Comparison of ENCODE assay signal across 8 cellular contexts in the genomic region with DNA sequence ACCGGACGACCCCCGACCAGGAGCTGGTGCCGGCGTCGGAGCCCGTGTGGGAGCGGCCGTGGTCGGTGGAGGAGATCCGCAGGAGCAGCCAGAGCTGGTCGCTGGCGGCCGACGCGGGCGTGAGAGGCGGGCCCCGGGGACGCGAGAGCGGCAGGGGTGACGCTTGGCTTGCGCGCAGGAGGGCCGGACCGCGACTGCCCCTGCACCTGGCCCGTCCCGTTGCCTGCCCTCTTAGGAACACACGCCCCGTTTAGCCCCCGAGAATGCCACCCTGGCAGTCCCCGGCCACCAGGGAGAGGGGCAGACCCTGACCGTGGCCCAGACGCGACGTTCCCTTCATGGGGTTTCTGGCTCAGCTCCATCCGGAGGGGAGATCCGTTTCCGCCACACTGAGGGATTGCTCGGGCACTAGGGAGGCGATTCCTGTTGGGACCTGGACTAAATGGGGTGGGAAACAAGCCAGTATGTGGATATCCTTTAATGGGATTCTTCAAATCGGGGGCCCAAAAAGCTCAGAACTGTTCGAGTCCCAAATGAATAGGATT. TPM values are rescaled to one million over a fixed set of nuclear protein-coding genes. Genes with fewer than 3 reads are reported as not detected.
DNase-seq lines count a peak whose midpoint lies in the region; ATAC-seq and TF ChIP-seq lines count a peak whose summit lies in the region.
"Not testable (repeated sequence)": the region's sequence is repeated elsewhere in the genome, so short reads cannot be mapped to it uniquely, and the experiment has no call there.

No MANE protein-coding gene starts in this region.

- intact Hi-C loops in left lung (cut with DNase I); sigmoid colon (cut with DNase I): not testable (repeated sequence)

- POLR2A ChIA-PET in AG04450 (lab: Yijun Ruan, JAX) = not testable (repeated sequence)

- WGBS in sigmoid colon, 2 donors = 1 to 2% methylated on average over 31 of the region's 45 CpGs

- H3K4me3 ChIP-seq in AG04450 (ENCODE audit: low read depth, low read length) (peak overlapping the region; percentile 65), left lung (peak overlapping the region; percentile 62 to 74), sigmoid colon (peak overlapping the region; percentile 72 to 96 (median 86))
- H3K4me3 ChIP-seq in Jurkat, Clone E6-1 (ENCODE audit: low read length) = peak overlapping the region; percentile 55
- H3K4me3 ChIP-seq in endocrine pancreas (ENCODE audit: control insufficient read depth, insufficient read depth, low read length) = not testable (repeated sequence)

- not testable (repeated sequence) for TF ChIP-seq EP300 in sigmoid colon (IDR thresholded peaks at IDR 0.05)

- not testable (repeated sequence) for TF ChIP-seq CTCF in AG04450 (IDR thresholded peaks at IDR 0.05; ENCODE audit: low read depth, low read length); left lung (IDR thresholded peaks at IDR 0.05); sigmoid colon (IDR thresholded peaks at IDR 0.05)

- not testable (repeated sequence) for DNase-seq in AG04450 (ENCODE audit: low read depth, low spot score); Jurkat, Clone E6-1 (ENCODE audit: low read depth, low spot score); left lung; sigmoid colon
- peak; percentile 41 for DNase-seq in activated T-cell treated with anti-CD3 and anti-CD28 coated beads, Interleukin-2, amount 50 U/mL, for 24 hours

- peak; percentile 62 for ATAC-seq in GM19324 (IDR thresholded peaks at IDR 0.05; ENCODE audit: low FRiP score, unreplicated experiment)
- ATAC-seq in HG02840 (IDR thresholded peaks at IDR 0.05; ENCODE audit: low FRiP score, unreplicated experiment) = peak; percentile 53
- ATAC-seq in left lung = peak; percentile 87

- not testable (repeated sequence) for H3K27me3 ChIP-seq in AG04450 (ENCODE audit: control insufficient read depth, insufficient read depth, low read length); endocrine pancreas (ENCODE audit: control insufficient read depth, insufficient read depth, low read length); left lung; sigmoid colon

- H3K9me3 Mint-ChIP-seq in activated T-cell treated with anti-CD3 and anti-CD28 coated beads, Interleukin-2, amount 50 U/mL, for 24 hours = not testable (repeated sequence)

- CTCF ChIA-PET in AG04450 (lab: Charles Lee) = interaction anchor here (1.4 kb wide), 1 partner anchor 263 kb away, joined by 5 read pairs; no protein-coding TSS in a partner anchor

- not testable (repeated sequence) for TF ChIP-seq POLR2A in sigmoid colon (IDR thresholded peaks at IDR 0.05)

- H3K4me1 Mint-ChIP-seq in activated T-cell treated with anti-CD3 and anti-CD28 coated beads, Interleukin-2, amount 50 U/mL, for 24 hours (ENCODE audit: low read depth) = peaks cover 13% of the 10 kb centered on the region

- peak overlapping the region; percentile 87 for H3K4me3 Mint-ChIP-seq in activated T-cell treated with anti-CD3 and anti-CD28 coated beads, Interleukin-2, amount 50 U/mL, for 24 hours

- H3K9ac ChIP-seq in endocrine pancreas (ENCODE audit: control insufficient read depth, insufficient read depth, low read length) = peak overlapping the region; percentile 51

- peak overlapping the region; percentile 94 for H3K27ac Mint-ChIP-seq in activated T-cell treated with anti-CD3 and anti-CD28 coated beads, Interleukin-2, amount 50 U/mL, for 24 hours

- not testable (repeated sequence) for H3K27me3 Mint-ChIP-seq in activated T-cell treated with anti-CD3 and anti-CD28 coated beads, Interleukin-2, amount 50 U/mL, for 24 hours

- not testable (repeated sequence) for H3K36me3 Mint-ChIP-seq in activated T-cell treated with anti-CD3 and anti-CD28 coated beads, Interleukin-2, amount 50 U/mL, for 24 hours (ENCODE audit: low read depth)

- not testable (repeated sequence) for H3K36me3 ChIP-seq in endocrine pancreas (ENCODE audit: control insufficient read depth, insufficient read depth, low read length); left lung; sigmoid colon

- not testable (repeated sequence) for H3K27ac ChIP-seq in AG04450 (ENCODE audit: low read depth, low read length)
- H3K27ac ChIP-seq in left lung = peak overlapping the region; percentile 77 to 92
- H3K27ac ChIP-seq in sigmoid colon = peak overlapping the region; percentile 76 to 86 (median 83)

- H3K4me1 ChIP-seq in endocrine pancreas (ENCODE audit: control insufficient read depth, insufficient read depth, low read length); sigmoid colon: not testable (repeated sequence)
- peaks cover 0 to 22% of the 10 kb centered on the region in 2 donors for H3K4me1 ChIP-seq in left lung

- not testable (repeated sequence) for H3K9me3 ChIP-seq in AG04450 (ENCODE audit: control insufficient read depth, insufficient read depth, low read length); endocrine pancreas (ENCODE audit: control insufficient read depth, low read length); left lung; sigmoid colon

RNA-seq across cellular contexts. Expression of a gene that starts 0.4 kb away (rescaled TPM):
- polyA plus RNA-seq in AG04450 (2011; rRNA removed) (45.2 and 62.3 TPM in 2 replicates), sigmoid colon (10 to 100 TPM; 28.2 to 40.8 (median 34.8) TPM)
- 32.6 and 63.8 TPM in 2 replicates for polyA minus RNA-seq in AG04450 (2011; rRNA and poly(A)+ RNA removed)
- 22.8 TPM for polyA plus RNA-seq in Jurkat, Clone E6-1 (2012; ENCODE audit: insufficient read depth, insufficient read length)
- total RNA-seq in left lung (10 to 100 TPM; 46.4 to 54.2 TPM), sigmoid colon (10 to 100 TPM; 25.8 to 33.5 (median 29.8) TPM)

RNA-seq across cellular contexts. Expression of a gene that starts 54.9 kb away (rescaled TPM):
- polyA plus RNA-seq in AG04450 (2011; rRNA removed) (3.4 and 4.1 TPM in 2 replicates), sigmoid colon (1 to 10 TPM; 4.2 to 6.0 (median 4.8) TPM)
- polyA minus RNA-seq in AG04450 (2011; rRNA and poly(A)+ RNA removed) = 3.1 and 4.9 TPM in 2 replicates
- polyA plus RNA-seq in Jurkat, Clone E6-1 (2012; ENCODE audit: insufficient read depth, insufficient read length) = 11.6 TPM
- total RNA-seq in left lung (10 to 100 TPM; 13.7 to 15.8 TPM), sigmoid colon (10 to 100 TPM; 13.9 to 24.2 (median 17.9) TPM)
